Comparison of ENCODE assay signal across 21 cellular contexts in the genomic region with DNA sequence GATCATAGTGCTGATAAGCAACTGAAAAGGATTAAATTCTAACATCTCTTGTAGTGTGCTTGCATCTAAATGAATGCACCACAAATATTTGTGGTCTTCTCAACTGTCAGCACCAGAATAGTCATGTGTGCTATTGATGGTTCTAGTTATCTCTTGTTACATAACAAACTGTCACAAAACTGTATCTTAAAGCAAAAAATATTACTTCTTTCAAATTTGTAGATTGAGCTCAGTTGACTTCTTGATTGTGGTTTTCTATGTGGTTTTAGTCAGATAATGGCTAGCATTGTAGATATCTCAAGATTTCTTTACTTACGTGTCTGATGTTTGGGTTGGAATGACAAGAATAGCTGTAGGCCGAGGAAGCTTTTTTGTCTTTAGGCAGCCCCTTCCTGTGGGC.
A peak's percentile ranks its signal among the peaks of the same experiment; 100 is the strongest.
DNase-seq lines count a peak whose midpoint lies in the region; TF ChIP-seq lines count a peak whose summit lies in the region.
"Had no signal": no experiment of that assay in that cellular context is flagged by ENCODE, and none has a peak within 500 bp of the region (broad histone marks: within the 10 kb centered on the region; RNA-seq: fewer than 3 reads in every experiment).

No MANE protein-coding gene starts in this region.

- H3K4me2 ChIP-seq in OCI-LY1 (ENCODE audit: low read length) (peak overlapping the region; percentile 13; the same call in 1 of the 2 replicates), neural cell (ENCODE audit: low read length) (no peak overlapping the region)
- H3K4me2 ChIP-seq: GM23338 had no signal

- DNase-seq in EH (ENCODE audit: low read depth) (peak; percentile 9), astrocyte of the hippocampus (ENCODE audit: low read depth, low spot score) (peak; percentile 51), D341Med (ENCODE audit: low spot score) (no peak), AML-193 (lab: John Stamatoyannopoulos, UW) (no peak), NCI-H2171 treated with DMSO at 0.1 percent for 48 hours (lab: John Stamatoyannopoulos, UW) (no peak), NCI-H2029 (lab: John Stamatoyannopoulos, UW) (no peak)
- DNase-seq: activated CD4-positive, alpha-beta T cell treated with anti-CD3 and anti-CD28 coated beads for 36 hours; activated naive CD4-positive, alpha-beta T cell treated with anti-CD3 and anti-CD28 coated beads for 36 hours; activated T-cell treated with anti-CD3 and anti-CD28 coated beads, Interleukin-2, amount 50 U/mL, for 48 hours; colonic mucosa; DMS79 treated with DMSO at 0.1 percent for 48 hours; effector memory CD8-positive, alpha-beta T cell; mammary epithelial cell; MG63; NCI-H1417 treated with DMSO at 0.1 percent for 48 hours; nucleus accumbens; Right ventricle myocardium superior; small intestine had no signal

- H3K9ac ChIP-seq in OCI-LY1 (ENCODE audit: low read length) (no peak overlapping the region), neural cell (ENCODE audit: low read length) (no peak overlapping the region)

- H3K4me1 ChIP-seq in OCI-LY1 (ENCODE audit: insufficient read depth, low read length, severe bottlenecking) = peaks cover 36% of the 10 kb centered on the region
- H3K4me1 ChIP-seq: colonic mucosa had no signal

- H3K36me3 ChIP-seq in OCI-LY1 (ENCODE audit: insufficient read depth, low read length) (no peaks in the 10 kb centered on the region), neural cell (ENCODE audit: insufficient read depth, low read length) (no peaks in the 10 kb centered on the region)
- H3K36me3 ChIP-seq: colonic mucosa, MG63 had no signal

- no peaks in the 10 kb centered on the region for H3K9me2 ChIP-seq in OCI-LY1 (ENCODE audit: low read depth, low read length)
- no peaks in the 10 kb centered on the region for H3K9me2 ChIP-seq in neural cell (ENCODE audit: insufficient read depth, low read length)

- peak overlapping the region; percentile 68 for H3K27ac ChIP-seq in OCI-LY1 (ENCODE audit: low read depth, low read length, poor library complexity, severe bottlenecking)
- peak overlapping the region; percentile 62 for H3K27ac ChIP-seq in neural cell (ENCODE audit: low read length)
- H3K27ac ChIP-seq: colonic mucosa had no signal

- no peak for TF ChIP-seq EP300 in neural cell (conservative IDR thresholded peaks at IDR 0.05; ENCODE audit: poor library complexity, severe bottlenecking)

- TF ChIP-seq RAD21 in neural cell (conservative IDR thresholded peaks at IDR 0.05) = no peak

- H3K9me3 ChIP-seq in OCI-LY1 (ENCODE audit: low read length) (no peaks in the 10 kb centered on the region), neural cell (ENCODE audit: low read length) (no peaks in the 10 kb centered on the region)
- H3K9me3 ChIP-seq: colonic mucosa, MG63 had no signal

- H3F3A ChIP-seq in OCI-LY1 (ENCODE audit: insufficient read depth, low read length) = no peaks in the 10 kb centered on the region
- H3F3A ChIP-seq in neural cell (ENCODE audit: insufficient read depth, low read length, poor library complexity, severe bottlenecking) = no peaks in the 10 kb centered on the region

- TF ChIP-seq CTCF in OCI-LY1 (IDR thresholded peaks at IDR 0.05; ENCODE audit: low read length) = no peak
- TF ChIP-seq CTCF in neural cell (IDR thresholded peaks at IDR 0.05; ENCODE audit: poor library complexity, severe bottlenecking) = no peak

- no peaks in the 10 kb centered on the region for H3K79me2 ChIP-seq in OCI-LY1 (ENCODE audit: insufficient read depth, low read length)
- H3K79me2 ChIP-seq in neural cell (replicated peaks; ENCODE audit: insufficient read depth, low read length) = no peaks in the 10 kb centered on the region

- H3K27me3 ChIP-seq in OCI-LY1 (ENCODE audit: insufficient read depth, low read length) (no peaks in the 10 kb centered on the region), neural cell (ENCODE audit: insufficient read depth, low read depth, low read length) (no peaks in the 10 kb centered on the region)
- H3K27me3 ChIP-seq: colonic mucosa, MG63 had no signal

- H3K4me3 ChIP-seq in OCI-LY1 (ENCODE audit: low read depth, low read length, poor library complexity, severe bottlenecking) = no peak overlapping the region
- H3K4me3 ChIP-seq in neural cell (ENCODE audit: low read length) = no peak overlapping the region
- H3K4me3 ChIP-seq: colonic mucosa, GM23338, MG63 had no signal

- H4K20me1 ChIP-seq in OCI-LY1 (ENCODE audit: insufficient read depth, low read length) = no peaks in the 10 kb centered on the region
- H4K20me1 ChIP-seq in neural cell (ENCODE audit: insufficient read depth) = no peaks in the 10 kb centered on the region

- H2AFZ ChIP-seq in OCI-LY1 (ENCODE audit: low read length) = no peak overlapping the region
- H2AFZ ChIP-seq in neural cell (ENCODE audit: low read depth, low read length) = no peak overlapping the region
- H2AFZ ChIP-seq: GM23338 had no signal

TF ChIP-seq in neural cell, 6 proteins besides CTCF, POLR2A, EP300 and RAD21:
- TF ChIP-seq SMC3 (conservative IDR thresholded peaks at IDR 0.05; ENCODE audit: poor library complexity) = no peak
- no peak for TF ChIP-seq TAF1 (IDR thresholded peaks at IDR 0.05; ENCODE audit: low read depth)
- TF ChIP-seq EZH2 (IDR thresholded peaks at IDR 0.05; ENCODE audit: borderline replicate concordance, insufficient read depth, low read length, poor library complexity, severe bottlenecking) = no peak
- TF ChIP-seq, protein P1, sequence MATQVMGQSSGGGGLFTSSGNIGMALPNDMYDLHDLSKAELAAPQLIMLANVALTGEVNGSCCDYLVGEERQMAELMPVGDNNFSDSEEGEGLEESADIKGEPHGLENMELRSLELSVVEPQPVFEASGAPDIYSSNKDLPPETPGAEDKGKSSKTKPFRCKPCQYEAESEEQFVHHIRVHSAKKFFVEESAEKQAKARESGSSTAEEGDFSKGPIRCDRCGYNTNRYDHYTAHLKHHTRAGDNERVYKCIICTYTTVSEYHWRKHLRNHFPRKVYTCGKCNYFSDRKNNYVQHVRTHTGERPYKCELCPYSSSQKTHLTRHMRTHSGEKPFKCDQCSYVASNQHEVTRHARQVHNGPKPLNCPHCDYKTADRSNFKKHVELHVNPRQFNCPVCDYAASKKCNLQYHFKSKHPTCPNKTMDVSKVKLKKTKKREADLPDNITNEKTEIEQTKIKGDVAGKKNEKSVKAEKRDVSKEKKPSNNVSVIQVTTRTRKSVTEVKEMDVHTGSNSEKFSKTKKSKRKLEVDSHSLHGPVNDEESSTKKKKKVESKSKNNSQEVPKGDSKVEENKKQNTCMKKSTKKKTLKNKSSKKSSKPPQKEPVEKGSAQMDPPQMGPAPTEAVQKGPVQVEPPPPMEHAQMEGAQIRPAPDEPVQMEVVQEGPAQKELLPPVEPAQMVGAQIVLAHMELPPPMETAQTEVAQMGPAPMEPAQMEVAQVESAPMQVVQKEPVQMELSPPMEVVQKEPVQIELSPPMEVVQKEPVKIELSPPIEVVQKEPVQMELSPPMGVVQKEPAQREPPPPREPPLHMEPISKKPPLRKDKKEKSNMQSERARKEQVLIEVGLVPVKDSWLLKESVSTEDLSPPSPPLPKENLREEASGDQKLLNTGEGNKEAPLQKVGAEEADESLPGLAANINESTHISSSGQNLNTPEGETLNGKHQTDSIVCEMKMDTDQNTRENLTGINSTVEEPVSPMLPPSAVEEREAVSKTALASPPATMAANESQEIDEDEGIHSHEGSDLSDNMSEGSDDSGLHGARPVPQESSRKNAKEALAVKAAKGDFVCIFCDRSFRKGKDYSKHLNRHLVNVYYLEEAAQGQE (IDR thresholded peaks at IDR 0.05; ENCODE audit: borderline replicate concordance) = no peak
- no peak for TF ChIP-seq MXI1 (conservative IDR thresholded peaks at IDR 0.05; ENCODE audit: poor library complexity, severe bottlenecking)
- TF ChIP-seq POLR2AphosphoS5 (IDR thresholded peaks at IDR 0.05) = no peak

Comparison
In these comparisons a context has a peak if more than half of its experiments do, and no peak if none do; other contexts are left out.
1. DNase-seq: peak in EH (single experiment) and astrocyte of the hippocampus (single experiment); none in D341Med (single experiment), AML-193 (0 of 2), NCI-H2171 treated with DMSO at 0.1 percent for 48 hours (single experiment) and NCI-H2029 (single experiment).